In genomic region chr12:100267603-100268281, GRCh38 we compare ENCODE assay signal across 8 cellular contexts. TPM values are rescaled to one million over a fixed set of nuclear protein-coding genes. Genes with fewer than 3 reads are reported as not detected.
DNase-seq lines count a peak whose midpoint lies in the region; ATAC-seq and TF ChIP-seq lines count a peak whose summit lies in the region.

No MANE protein-coding gene starts in this region.

- peak overlapping the region in 1 of 2 experiments; percentile 87 for H3K23ac ChIP-seq in mesenchymal stem cell (ENCODE audit: low read length in 2 of 2)

- peaks cover 2% of the 10 kb centered on the region for H3K36me3 Mint-ChIP-seq in activated T-cell treated with anti-CD3 and anti-CD28 coated beads, Interleukin-2, amount 50 U/mL, for 4 hours (ENCODE audit: insufficient read depth)

- peak overlapping the region; percentile 88 for H3K4me3 ChIP-seq in colonic mucosa
- peak overlapping the region; percentile 95 to 96 for H3K4me3 ChIP-seq in mesenchymal stem cell (ENCODE audit: insufficient read depth in 1 of 2, low read depth in 1 of 2, low read length in 2 of 2)

- H2BK5ac ChIP-seq in mesenchymal stem cell (ENCODE audit: low read depth, low read length, poor library complexity, severe bottlenecking): peak overlapping the region; percentile 67

- H3K4ac ChIP-seq in mesenchymal stem cell (ENCODE audit: low read depth in 1 of 2, low read length in 2 of 2): peak overlapping the region; percentile 44 to 71

- H4K91ac ChIP-seq in mesenchymal stem cell (ENCODE audit: low read length): peak overlapping the region; percentile 82

- intact Hi-C loops in colonic mucosa (cut with DNase I): no loop called here

- H3K27me3 ChIP-seq in colonic mucosa (no peaks in the 10 kb centered on the region), mesenchymal stem cell (ENCODE audit: control insufficient read depth in 1 of 2, insufficient read depth in 1 of 2, low read length in 2 of 2) (no peaks in the 10 kb centered on the region)

- H3K9ac ChIP-seq in colonic mucosa (ENCODE audit: low read depth in 2 of 2, low read length in 2 of 2): peak overlapping the region; percentile 98 to 99
- peak overlapping the region; percentile 99 for H3K9ac ChIP-seq in mesenchymal stem cell (ENCODE audit: low read length)

- H4K8ac ChIP-seq in mesenchymal stem cell (ENCODE audit: low read length): peak overlapping the region; percentile 51

- H2AK5ac ChIP-seq in mesenchymal stem cell (ENCODE audit: low read length, severe bottlenecking): no peak overlapping the region

- peak overlapping the region; percentile 96 for H3K27ac ChIP-seq in colonic mucosa
- H3K27ac ChIP-seq in mesenchymal stem cell (ENCODE audit: low read length, poor library complexity, severe bottlenecking): peak overlapping the region; percentile 90
- peak overlapping the region; percentile 88 for H3K27ac ChIP-seq in substantia nigra (ENCODE audit: low read depth, low read length, poor library complexity, severe bottlenecking)

- H2BK12ac ChIP-seq in mesenchymal stem cell (ENCODE audit: low read length in 2 of 2): no peak overlapping the region

- peak overlapping the region; percentile 98 for H3K4me3 Mint-ChIP-seq in activated T-cell treated with anti-CD3 and anti-CD28 coated beads, Interleukin-2, amount 50 U/mL, for 4 hours

- peak overlapping the region; percentile 44 to 91 for H3K18ac ChIP-seq in mesenchymal stem cell (ENCODE audit: low read depth in 1 of 2, low read length in 2 of 2)

- peak overlapping the region; percentile 70 for H2BK15ac ChIP-seq in mesenchymal stem cell (ENCODE audit: low read depth, poor library complexity, severe bottlenecking)

- TF ChIP-seq CTCF in colonic mucosa (IDR thresholded peaks at IDR 0.05): no peak

- H3K4me2 ChIP-seq in mesenchymal stem cell (ENCODE audit: low read length, poor library complexity, severe bottlenecking): peak overlapping the region; percentile 77

- peaks cover 28% of the 10 kb centered on the region for H3K4me1 Mint-ChIP-seq in activated T-cell treated with anti-CD3 and anti-CD28 coated beads, Interleukin-2, amount 50 U/mL, for 4 hours (ENCODE audit: low read depth)

- H3K36me3 ChIP-seq in colonic mucosa: no peaks in the 10 kb centered on the region
- peaks cover 0 to 4% of the 10 kb centered on the region in 2 experiments for H3K36me3 ChIP-seq in mesenchymal stem cell (ENCODE audit: control insufficient read depth in 1 of 2, insufficient read depth in 2 of 2, low read depth in 1 of 2, low read length in 2 of 2)

- WGBS in mesenchymal stem cell: under 1% methylated on average over 25 of the region's 33 CpGs

- no peaks in the 10 kb centered on the region for H3K9me3 ChIP-seq in colonic mucosa
- no peaks in the 10 kb centered on the region for H3K9me3 ChIP-seq in mesenchymal stem cell (ENCODE audit: control insufficient read depth, low read length)

- ATAC-seq in activated T-cell treated with anti-CD3 and anti-CD28 coated beads, Interleukin-2, amount 50 U/mL, for 4 hours: peak in 1 of 2 donors; percentile 2
- peak; percentile 13 for ATAC-seq in HG02943 (IDR thresholded peaks at IDR 0.05; ENCODE audit: low read depth, unreplicated experiment)

- H3K27me3 Mint-ChIP-seq in activated T-cell treated with anti-CD3 and anti-CD28 coated beads, Interleukin-2, amount 50 U/mL, for 4 hours (ENCODE audit: low read depth): no peaks in the 10 kb centered on the region

- H3K9me3 Mint-ChIP-seq in activated T-cell treated with anti-CD3 and anti-CD28 coated beads, Interleukin-2, amount 50 U/mL, for 4 hours: no peaks in the 10 kb centered on the region

- peak; percentile 6 for DNase-seq in activated T-cell treated with anti-CD3 and anti-CD28 coated beads, Interleukin-2, amount 50 U/mL, for 4 hours
- no peak for DNase-seq in activated T-cell treated with anti-CD3 and anti-CD28 coated beads, Interleukin-2, amount 50 U/mL, for 48 hours
- DNase-seq in RPMI7951 (ENCODE audit: low read depth) (peak; percentile 3), colonic mucosa (peak; percentile 47), mesenchymal stem cell (peak; percentile 55), substantia nigra (lab: John Stamatoyannopoulos, UW) (peak in 11 of 49 donors; percentile 9 to 43 (median 32)), NCI-H187 (lab: John Stamatoyannopoulos, UW) (no peak)

- peak overlapping the region; percentile 52 for H2BK120ac ChIP-seq in mesenchymal stem cell (ENCODE audit: low read depth, low read length)

- peak overlapping the region in 1 of 2 experiments; percentile 4 for H3K14ac ChIP-seq in mesenchymal stem cell (ENCODE audit: low read length in 2 of 2)

- H3K4me1 ChIP-seq in colonic mucosa (peaks cover 4% of the 10 kb centered on the region), mesenchymal stem cell (ENCODE audit: control insufficient read depth, insufficient read depth, low read depth, low read length) (peaks cover 3% of the 10 kb centered on the region)

- H2AFZ ChIP-seq in mesenchymal stem cell (ENCODE audit: low read depth, low read length): peak overlapping the region; percentile 72

- H3K79me1 ChIP-seq in mesenchymal stem cell (replicated peaks; ENCODE audit: low read length, poor library complexity, severe bottlenecking): peaks cover 2% of the 10 kb centered on the region

RNA-seq across cellular contexts. Expression of gene SCYL2, which starts 0.8 kb away (rescaled TPM):
- total RNA-seq in activated T-cell treated with anti-CD3 and anti-CD28 coated beads, Interleukin-2, amount 50 U/mL, for 4 hours: 10 to 100 TPM; 32.2 to 37.5 (median 34.4) TPM
- total RNA-seq in RPMI7951 (2014; rRNA removed; shearing (Covaris generic)): 35.1 and 37.1 TPM in 2 replicates
- total RNA-seq in colonic mucosa: 10 to 100 TPM; 58.4 to 91.1 TPM
- polyA plus RNA-seq in mesenchymal stem cell (2013, experiment 1 of 2): 30.9 TPM
- polyA plus RNA-seq in mesenchymal stem cell (2013, experiment 2 of 2): 32.0 TPM

RNA-seq across cellular contexts. Expression of gene DEPDC4, which starts 0.9 kb away (rescaled TPM):
- 1 to 10 TPM in 1 of 3 donors, under 1 TPM in 2; 0.51 to 1.2 (median 0.53) TPM for total RNA-seq in activated T-cell treated with anti-CD3 and anti-CD28 coated beads, Interleukin-2, amount 50 U/mL, for 4 hours
- total RNA-seq in RPMI7951 (2014; rRNA removed; shearing (Covaris generic)): 2.3 and 4.2 TPM in 2 replicates
- total RNA-seq in colonic mucosa: 1 to 10 TPM; 2.8 to 2.9 TPM
- polyA plus RNA-seq in mesenchymal stem cell (2013, experiment 1 of 2): 0.97 TPM
- polyA plus RNA-seq in mesenchymal stem cell (2013, experiment 2 of 2): 1.2 TPM

Comparison
In these comparisons a context has a peak if more than half of its experiments do, and no peak if none do; other contexts are left out.
1. DNase-seq: peak in activated T-cell treated with anti-CD3 and anti-CD28 coated beads, Interleukin-2, amount 50 U/mL, for 4 hours (single experiment), RPMI7951 (single experiment), colonic mucosa (single experiment) and mesenchymal stem cell (single experiment); none in activated T-cell treated with anti-CD3 and anti-CD28 coated beads, Interleukin-2, amount 50 U/mL, for 48 hours (0 of 2) and NCI-H187 (0 of 2).
2. Peak in every context shown above with its lines, with median percentiles within 50 percentile points of each other: H3K27ac ChIP-seq.